30 cellular contexts compared by ENCODE assay signal in genomic region chr4:88999392-88999791, GRCh38. TPM values are rescaled to one million over a fixed set of nuclear protein-coding genes. Genes with fewer than 3 reads are reported as not detected.
A peak's percentile ranks its signal among the peaks of the same experiment; 100 is the strongest.
DNase-seq lines count a peak whose midpoint lies in the region; ATAC-seq and TF ChIP-seq lines count a peak whose summit lies in the region.
"Had no signal": no experiment of that assay in that cellular context is flagged by ENCODE, and none has a peak within 500 bp of the region (broad histone marks: within the 10 kb centered on the region; RNA-seq: fewer than 3 reads in every experiment).

No MANE protein-coding gene starts in this region.

- no peaks in the 10 kb centered on the region for H3K36me3 ChIP-seq in psoas muscle (ENCODE audit: insufficient read depth in 1 of 2, low read depth in 1 of 2)
- H3K36me3 ChIP-seq: gastrocnemius medialis, lower lobe of right lung had no signal

- TF ChIP-seq CTCF in psoas muscle (IDR thresholded peaks at IDR 0.05) = no peak

- H3K4me3 ChIP-seq in psoas muscle = no peak overlapping the region
- H3K4me3 ChIP-seq: gastrocnemius medialis, lower lobe of right lung, PC-9, sigmoid colon, SK-N-MC, tibial nerve had no signal

- peak; percentile 43 for DNase-seq in D341Med (ENCODE audit: low spot score)
- peak; percentile 90 for DNase-seq in DMS79 treated with DMSO at 0.1 percent for 48 hours (lab: John Stamatoyannopoulos, UW)
- DNase-seq in NCI-H1930 (lab: John Stamatoyannopoulos, UW) = peak; percentile 57 to 69
- peak; percentile 41 for DNase-seq in NCI-H345 treated with DMSO at 0.1 percent for 48 hours (lab: John Stamatoyannopoulos, UW; ENCODE audit: unreplicated experiment)
- DNase-seq in COLO829 (ENCODE audit: low spot score) = no peak
- DNase-seq in NCI-H2171 treated with DMSO at 0.1 percent for 48 hours (lab: John Stamatoyannopoulos, UW) = no peak
- no peak for DNase-seq in HPDE6-E6E7 (ENCODE audit: extremely low spot score)
- no peak for DNase-seq in psoas muscle
- DNase-seq: ACHN; activated CD4-positive, alpha-beta T cell treated with anti-CD3 and anti-CD28 coated beads, Interleukin-2, amount 50 U/mL, for 1 hour; activated CD4-positive, CD25-positive, alpha-beta regulatory T cell; activated gamma-delta T cell; activated naive CD8-positive, alpha-beta T cell treated with anti-CD3 and anti-CD28 coated beads, Interleukin-2, amount 10 ng/mL, durations not matched to agents 7 days and 5 days; activated T-cell treated with anti-CD3 and anti-CD28 coated beads, Interleukin-2, amount 50 U/mL, for 4 hours; aorta; CD8-positive, alpha-beta memory T cell; DND-41; gastrocnemius medialis; Kasumi-1; kidney glomerular epithelial cell; lower lobe of right lung; natural killer cell; NCI-H2227 treated with DMSO at 0.1 percent for 48 hours; occipital lobe; PC-9; sigmoid colon; stimulated activated CD4-positive, alpha-beta T cell treated with anti-CD3 and anti-CD28 coated beads, Interleukin-4, amount 100 ng/mL, for 4 hours; T-helper 1 cell had no signal

- H3K4me1 ChIP-seq in psoas muscle = no peaks in the 10 kb centered on the region
- H3K4me1 ChIP-seq: tibial nerve had no signal

- WGBS in psoas muscle, 3 donors = 92 to 97% (median 93%) methylated on average over 1 of the region's 1 CpG

- H3K27ac ChIP-seq in psoas muscle = no peak overlapping the region
- H3K27ac ChIP-seq: gastrocnemius medialis, lower lobe of right lung, PC-9, sigmoid colon, SK-N-MC, tibial nerve had no signal

- H3K27me3 ChIP-seq in psoas muscle (ENCODE audit: insufficient read depth in 3 of 3, low read length in 2 of 3) = no peaks in the 10 kb centered on the region
- H3K27me3 ChIP-seq: gastrocnemius medialis, sigmoid colon, tibial nerve had no signal

- no peak for ATAC-seq in psoas muscle
- ATAC-seq: activated T-cell treated with anti-CD3 and anti-CD28 coated beads, Interleukin-2, amount 50 U/mL, for 4 hours; gastrocnemius medialis; lower lobe of right lung; natural killer cell had no signal

- intact Hi-C loops in psoas muscle (cut with DNase I) = loop anchor here in 1 of 2 donors (10.0 kb wide), 1 partner anchor 1845 kb away; no protein-coding TSS in a partner anchor

- H3K9me3 ChIP-seq in psoas muscle = peaks cover 3% of the 10 kb centered on the region
- H3K9me3 ChIP-seq: gastrocnemius medialis, lower lobe of right lung, sigmoid colon, tibial nerve had no signal

RNA-seq across cellular contexts. Expression of gene FAM13A, which starts 57.6 kb away (rescaled TPM):
- 10 to 100 TPM; 15.2 to 76.0 (median 35.1) TPM for total RNA-seq in psoas muscle
- 10 to 100 TPM in 1 of 3 donors, 1 to 10 TPM in 2; 3.8 to 10.4 (median 6.0) TPM for polyA plus RNA-seq in psoas muscle

Comparison
In these comparisons a context has a peak if more than half of its experiments do, and no peak if none do; other contexts are left out.
1. DNase-seq: peak in D341Med (single experiment), DMS79 treated with DMSO at 0.1 percent for 48 hours (single experiment), NCI-H1930 (2 of 2) and NCI-H345 treated with DMSO at 0.1 percent for 48 hours (single experiment); none in COLO829 (single experiment), NCI-H2171 treated with DMSO at 0.1 percent for 48 hours (single experiment), HPDE6-E6E7 (single experiment) and psoas muscle (0 of 2).